ENCODE assay signal across 18 cellular contexts in genomic region chr1:232622981-232623380, GRCh38. TPM values are rescaled to one million over a fixed set of nuclear protein-coding genes. Genes with fewer than 3 reads are reported as not detected.
DNase-seq lines count a peak whose midpoint lies in the region; ATAC-seq, FAIRE-seq and TF ChIP-seq lines count a peak whose summit lies in the region.
"Had no signal": no experiment of that assay in that cellular context is flagged by ENCODE, and none has a peak within 500 bp of the region (broad histone marks: within the 10 kb centered on the region; RNA-seq: fewer than 3 reads in every experiment).

No MANE protein-coding gene starts in this region.

- H3K9me3 ChIP-seq in PC-3 (ENCODE audit: low read length), result no peaks in the 10 kb centered on the region
- H3K9me3 ChIP-seq in right atrium auricular region, result no peaks in the 10 kb centered on the region
- H3K9me3 ChIP-seq in small intestine (ENCODE audit: control insufficient read depth, low read depth), result no peaks in the 10 kb centered on the region

- no peaks in the 10 kb centered on the region for H3K9me3 Mint-ChIP-seq in activated CD4-positive, alpha-beta T cell treated with anti-CD3 and anti-CD28 coated beads, Interleukin-2, amount 10 ng/mL, durations not matched to agents 7 days and 5 days
- H3K9me3 Mint-ChIP-seq: activated T-helper 2 cell treated with anti-CD3 and anti-CD28 coated beads, Interferon-gamma antibody, Interleukin-2, Interleukin-4, amounts not matched to agents 10 μg/mL and 5 μg/mL and 100 μg/mL, durations not matched to agents 14 hours and 24 hours and 36 hours; HFFc6 had no signal

- DNase-seq in NCI-H2227 (lab: John Stamatoyannopoulos, UW; ENCODE audit: unreplicated experiment) (peak; percentile 9), NCI-H2227 treated with DMSO at 0.1 percent for 48 hours (lab: John Stamatoyannopoulos, UW) (no peak), PC-3 (no peak), right atrium auricular region (ENCODE audit: low spot score) (no peak), small intestine (peak; percentile 67), sciatic nerve (ENCODE audit: low spot score) (no peak)
- no peak for DNase-seq in activated CD4-positive, alpha-beta T cell treated with anti-CD3 and anti-CD28 coated beads, Interleukin-2, amount 10 ng/mL, durations not matched to agents 7 days and 5 days
- DNase-seq: ACHN; activated CD8-positive, alpha-beta T cell treated with anti-CD3 and anti-CD28 coated beads, Interleukin-2, amount 10 ng/mL, durations not matched to agents 7 days and 5 days; amniotic stem cell; Calu3; HFFc6; NCI-H2081 treated with DMSO at 0.1 percent for 48 hours; stimulated activated CD4-positive, alpha-beta T cell treated with anti-CD3 and anti-CD28 coated beads, Interleukin-12 subunit alpha, Interleukin-12 subunit beta, amount 100 ng/mL, for 4 hours had no signal

- no peaks in the 10 kb centered on the region for H3K36me3 Mint-ChIP-seq in activated CD4-positive, alpha-beta T cell treated with anti-CD3 and anti-CD28 coated beads, Interleukin-2, amount 10 ng/mL, durations not matched to agents 7 days and 5 days (ENCODE audit: low read depth)

- no TSS peak for BruUV-seq in PC-3 (replicated peaks; lab: Mats Ljungman, UMichigan)

- H3K4me1 ChIP-seq in PC-3 (ENCODE audit: insufficient read depth, low read length), result peaks cover 48% of the 10 kb centered on the region
- peaks cover 0 to 70% of the 10 kb centered on the region in 2 donors for H3K4me1 ChIP-seq in right atrium auricular region
- peaks cover 6 to 8% of the 10 kb centered on the region in 2 donors for H3K4me1 ChIP-seq in small intestine (ENCODE audit: control insufficient read depth in 2 of 2, insufficient read depth in 1 of 2, low read depth in 1 of 2, low read length in 1 of 2)

- WGBS in small intestine, 3 donors, result 20 to 53% (median 38%) methylated on average over 8 of the region's 8 CpGs

- H3K4me3 ChIP-seq in PC-3 (ENCODE audit: low read length), result no peak overlapping the region
- no peak overlapping the region for H3K4me3 ChIP-seq in right atrium auricular region
- H3K4me3 ChIP-seq in small intestine (ENCODE audit: low read depth in 1 of 2, low read length in 2 of 2), result no peak overlapping the region

- H2AFZ ChIP-seq in PC-3 (ENCODE audit: low read length), result 0 out of 2 replicates have a peak overlapping the region, but pooled peaks have one; percentile 5

- no peaks in the 10 kb centered on the region for H3K9me2 ChIP-seq in PC-3 (replicated peaks; ENCODE audit: low read length)

- no peak for FAIRE-seq in small intestine (lab: Jason Lieb, UNC)
- FAIRE-seq: TTC549 had no signal

- H3K27me3 Mint-ChIP-seq in activated CD4-positive, alpha-beta T cell treated with anti-CD3 and anti-CD28 coated beads, Interleukin-2, amount 10 ng/mL, durations not matched to agents 7 days and 5 days, result peaks cover 3% of the 10 kb centered on the region

- H3K27me3 ChIP-seq in PC-3 (ENCODE audit: low read length), result no peaks in the 10 kb centered on the region
- H3K27me3 ChIP-seq in right atrium auricular region, result no peaks in the 10 kb centered on the region
- no peaks in the 10 kb centered on the region for H3K27me3 ChIP-seq in small intestine (ENCODE audit: control insufficient read depth in 2 of 2, insufficient read depth in 2 of 2, low read length in 2 of 2)

- peak overlapping the region; percentile 81 for H3K27ac ChIP-seq in PC-3 (ENCODE audit: low read length)
- peak overlapping the region; percentile 77 to 86 for H3K27ac ChIP-seq in right atrium auricular region
- H3K27ac ChIP-seq in small intestine (ENCODE audit: low read depth in 1 of 2, low read length in 1 of 2), result peak overlapping the region in 1 of 2 donors; percentile 90

- CTCF ChIA-PET in PC-3 (lab: Charles Lee), result no interaction called here
- CTCF ChIA-PET in activated CD4-positive, alpha-beta T cell treated with anti-CD3 and anti-CD28 coated beads, Interleukin-2, amount 10 ng/mL, durations not matched to agents 7 days and 5 days (lab: Charles Lee), result no interaction called here

- H3K27ac Mint-ChIP-seq in activated CD4-positive, alpha-beta T cell treated with anti-CD3 and anti-CD28 coated beads, Interleukin-2, amount 10 ng/mL, durations not matched to agents 7 days and 5 days, result no peak overlapping the region
- H3K27ac Mint-ChIP-seq: activated CD8-positive, alpha-beta T cell treated with anti-CD3 and anti-CD28 coated beads, Interleukin-2, amount 10 ng/mL, durations not matched to agents 7 days and 5 days; activated T-helper 2 cell treated with anti-CD3 and anti-CD28 coated beads, Interferon-gamma antibody, Interleukin-2, Interleukin-4, amounts not matched to agents 10 μg/mL and 5 μg/mL and 100 μg/mL, durations not matched to agents 14 hours and 24 hours and 36 hours; HFFc6 had no signal

- POLR2A ChIA-PET in PC-3 (lab: Charles Lee; ENCODE audit: unreplicated experiment), result interaction anchor here (0.9 kb wide), 1 partner anchor 356 kb away, joined by 4 read pairs; no protein-coding TSS in a partner anchor
- POLR2A ChIA-PET in activated CD4-positive, alpha-beta T cell treated with anti-CD3 and anti-CD28 coated beads, Interleukin-2, amount 10 ng/mL, durations not matched to agents 7 days and 5 days (lab: Charles Lee), result no interaction called here

- peak overlapping the region; percentile 62 for H3K9ac ChIP-seq in PC-3 (ENCODE audit: low read length)

- ATAC-seq in PC-3, result peak; percentile 20
- ATAC-seq in HG03095 (IDR thresholded peaks at IDR 0.05; ENCODE audit: unreplicated experiment), result no peak
- no peak for ATAC-seq in sciatic nerve
- ATAC-seq: activated CD8-positive, alpha-beta T cell treated with anti-CD3 and anti-CD28 coated beads, Interleukin-2, amount 10 ng/mL, durations not matched to agents 7 days and 5 days; SK-N-SH treated with all-trans-retinoic acid at 6 μM for 48 hours had no signal

- no peak overlapping the region for H3K4me3 Mint-ChIP-seq in activated CD4-positive, alpha-beta T cell treated with anti-CD3 and anti-CD28 coated beads, Interleukin-2, amount 10 ng/mL, durations not matched to agents 7 days and 5 days
- H3K4me3 Mint-ChIP-seq: activated CD8-positive, alpha-beta T cell treated with anti-CD3 and anti-CD28 coated beads, Interleukin-2, amount 10 ng/mL, durations not matched to agents 7 days and 5 days; HFFc6 had no signal

- no peaks in the 10 kb centered on the region for H3F3A ChIP-seq in PC-3 (ENCODE audit: low read length, unreplicated experiment)

- peaks cover 11% of the 10 kb centered on the region for H3K4me1 Mint-ChIP-seq in activated CD4-positive, alpha-beta T cell treated with anti-CD3 and anti-CD28 coated beads, Interleukin-2, amount 10 ng/mL, durations not matched to agents 7 days and 5 days

- no peaks in the 10 kb centered on the region for H3K36me3 ChIP-seq in PC-3 (ENCODE audit: low read depth, low read length)
- H3K36me3 ChIP-seq in right atrium auricular region, result no peaks in the 10 kb centered on the region
- no peaks in the 10 kb centered on the region for H3K36me3 ChIP-seq in small intestine (ENCODE audit: control insufficient read depth in 2 of 2, insufficient read depth in 2 of 2, low read length in 2 of 2)

- H3K4me2 ChIP-seq in PC-3 (ENCODE audit: low read length), result peak overlapping the region; percentile 25; the same call in 1 of the 2 replicates

- H3K79me2 ChIP-seq in PC-3 (ENCODE audit: low read length), result peaks cover 50% of the 10 kb centered on the region

- intact Hi-C loops in PC-3 (cut with micrococcal nuclease), result loop anchor here (10.0 kb wide), 1 partner anchor 608 kb away; no protein-coding TSS in a partner anchor
- intact Hi-C loops in sciatic nerve (cut with DNase I), result no loop called here

- H4K20me1 ChIP-seq in PC-3 (ENCODE audit: low read length), result no peaks in the 10 kb centered on the region

- TF ChIP-seq CTCF in PC-3 (conservative IDR thresholded peaks at IDR 0.05; ENCODE audit: low read depth, low read length) (no peak), right atrium auricular region (IDR thresholded peaks at IDR 0.05) (no peak)

RNA-seq across cellular contexts. Expression of gene SIPA1L2, which starts 7.0 kb away (rescaled TPM):
- 8.9 and 9.8 TPM in 2 replicates for total RNA-seq in PC-3 (2014; rRNA removed)
- total RNA-seq in right atrium auricular region, result 100 to 1,000 TPM in 1 of 2 donors, 10 to 100 TPM in 1; 57.1 to 100 TPM
- polyA plus RNA-seq in small intestine, result 10 to 100 TPM in 1 of 3 donors, 1 to 10 TPM in 2; 4.1 to 10.4 (median 4.5) TPM
- 61.5 TPM for total RNA-seq in sciatic nerve
- under 1 TPM; 0.62 to 0.77 TPM for total RNA-seq in activated CD4-positive, alpha-beta T cell treated with anti-CD3 and anti-CD28 coated beads, Interleukin-2, amount 10 ng/mL, durations not matched to agents 7 days and 5 days

Comparison
In these comparisons a context has a peak if more than half of its experiments do, and no peak if none do; other contexts are left out.
1. DNase-seq: peak in NCI-H2227 (single experiment) and small intestine (single experiment); none in NCI-H2227 treated with DMSO at 0.1 percent for 48 hours (single experiment), PC-3 (single experiment), right atrium auricular region (single experiment), sciatic nerve (single experiment) and activated CD4-positive, alpha-beta T cell treated with anti-CD3 and anti-CD28 coated beads, Interleukin-2, amount 10 ng/mL, durations not matched to agents 7 days and 5 days (single experiment).